1 cellular context compared by ENCODE assay signal in the genomic region with DNA sequence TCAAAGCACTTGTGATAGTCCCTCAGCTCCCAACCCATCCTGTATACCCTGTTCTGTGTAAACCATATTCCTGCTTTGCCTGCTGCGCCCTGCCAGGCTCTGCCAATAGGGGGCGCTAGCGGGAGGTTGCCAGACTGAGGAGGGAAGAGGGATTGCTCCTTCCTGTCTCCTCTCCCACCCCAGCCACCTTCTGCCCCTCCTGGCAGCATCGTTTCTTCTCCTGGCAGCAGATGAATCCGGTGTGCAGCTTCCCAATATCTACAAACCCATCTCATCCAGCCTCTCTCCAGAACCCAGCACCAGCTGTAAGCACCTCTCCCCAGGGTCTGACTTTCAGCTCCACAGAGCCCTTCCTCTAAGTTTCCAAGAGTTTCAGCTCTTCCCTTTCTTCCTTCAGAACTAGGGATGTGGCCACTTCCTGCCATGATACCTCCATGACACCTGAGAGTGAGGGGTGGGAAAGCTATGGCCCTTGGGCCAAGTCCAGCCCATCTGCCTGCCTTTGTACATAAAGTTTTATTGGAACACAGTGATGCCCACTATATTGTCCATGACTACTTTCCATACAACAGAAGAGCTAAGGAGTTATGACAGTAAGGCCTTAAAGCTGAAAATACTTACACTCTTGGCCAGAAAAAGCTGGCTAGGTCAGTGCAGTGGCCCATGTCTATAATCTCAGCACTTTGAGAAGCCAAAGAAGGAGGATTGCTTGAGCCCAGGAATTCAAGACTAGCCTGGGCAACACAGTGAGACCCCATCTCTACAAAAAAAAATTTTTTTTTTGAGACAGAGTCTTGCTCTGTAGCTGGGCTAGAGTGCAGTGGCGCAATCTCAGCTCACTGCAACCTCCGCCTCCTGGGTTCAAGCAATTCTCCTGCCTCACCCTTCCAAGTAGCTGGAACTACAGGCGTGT.
TF ChIP-seq lines count a peak whose summit lies in the region.

No MANE protein-coding gene starts in this region.

TF ChIP-seq in K562, 482 proteins besides CTCF, POLR2A, EP300 and RAD21 (continued from another document):
- TF ChIP-seq GABPA (tag; conservative IDR thresholded peaks at IDR 0.05; ENCODE audit: low read depth) (peak; percentile 55; the same call in 1 of the 2 replicates), TAL1 (IDR thresholded peaks at IDR 0.05) (no peak), ZBTB40 (IDR thresholded peaks at IDR 0.05) (peak; percentile 88), ZBTB40 (CRISPR knock-in tag; IDR thresholded peaks at IDR 0.05) (peak; percentile 81), CTCFL (IDR thresholded peaks at IDR 0.05; ENCODE audit: borderline replicate concordance, insufficient read depth, low read depth, low read length, poor library complexity, severe bottlenecking) (peak; percentile 77), ZBTB49 (CRISPR knock-in tag; IDR thresholded peaks at IDR 0.05; ENCODE audit: borderline replicate concordance) (no peak), PHF21A (IDR thresholded peaks at IDR 0.05; ENCODE audit: borderline replicate concordance, low read depth) (no peak), STAT5B (CRISPR knock-in tag; IDR thresholded peaks at IDR 0.05) (no peak), SMAD4 (CRISPR knock-in tag; conservative IDR thresholded peaks at IDR 0.05) (no peak), TFAP4 (CRISPR knock-in tag; IDR thresholded peaks at IDR 0.05; ENCODE audit: borderline replicate concordance) (no peak; the same call in 1 of the 2 replicates), PHTF2 (CRISPR knock-in tag; IDR thresholded peaks at IDR 0.05) (no peak), MAZ (CRISPR knock-in tag; conservative IDR thresholded peaks at IDR 0.05 in 1 of 2, IDR thresholded peaks at IDR 0.05 in 1 of 2) (peak in 1 of 2 experiments; percentile 17; a peak in 1 of 4 replicates), STAT5A (IDR thresholded peaks at IDR 0.05; ENCODE audit: borderline replicate concordance, low read length) (no peak), DDX20 (tag; IDR thresholded peaks at IDR 0.05; ENCODE audit: low read depth) (no peak), CBFB (CRISPR knock-in tag; IDR thresholded peaks at IDR 0.05) (no peak), SAFB2 (IDR thresholded peaks at IDR 0.05; ENCODE audit: borderline replicate concordance, low read depth, low read length, severe bottlenecking) (no peak)
- TF ChIP-seq, protein P1, sequence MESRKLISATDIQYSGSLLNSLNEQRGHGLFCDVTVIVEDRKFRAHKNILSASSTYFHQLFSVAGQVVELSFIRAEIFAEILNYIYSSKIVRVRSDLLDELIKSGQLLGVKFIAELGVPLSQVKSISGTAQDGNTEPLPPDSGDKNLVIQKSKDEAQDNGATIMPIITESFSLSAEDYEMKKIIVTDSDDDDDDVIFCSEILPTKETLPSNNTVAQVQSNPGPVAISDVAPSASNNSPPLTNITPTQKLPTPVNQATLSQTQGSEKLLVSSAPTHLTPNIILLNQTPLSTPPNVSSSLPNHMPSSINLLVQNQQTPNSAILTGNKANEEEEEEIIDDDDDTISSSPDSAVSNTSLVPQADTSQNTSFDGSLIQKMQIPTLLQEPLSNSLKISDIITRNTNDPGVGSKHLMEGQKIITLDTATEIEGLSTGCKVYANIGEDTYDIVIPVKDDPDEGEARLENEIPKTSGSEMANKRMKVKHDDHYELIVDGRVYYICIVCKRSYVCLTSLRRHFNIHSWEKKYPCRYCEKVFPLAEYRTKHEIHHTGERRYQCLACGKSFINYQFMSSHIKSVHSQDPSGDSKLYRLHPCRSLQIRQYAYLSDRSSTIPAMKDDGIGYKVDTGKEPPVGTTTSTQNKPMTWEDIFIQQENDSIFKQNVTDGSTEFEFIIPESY (CRISPR knock-in tag; IDR thresholded peaks at IDR 0.05), result no peak
